ENCODE assay signal across 8 cellular contexts in the genomic region with DNA sequence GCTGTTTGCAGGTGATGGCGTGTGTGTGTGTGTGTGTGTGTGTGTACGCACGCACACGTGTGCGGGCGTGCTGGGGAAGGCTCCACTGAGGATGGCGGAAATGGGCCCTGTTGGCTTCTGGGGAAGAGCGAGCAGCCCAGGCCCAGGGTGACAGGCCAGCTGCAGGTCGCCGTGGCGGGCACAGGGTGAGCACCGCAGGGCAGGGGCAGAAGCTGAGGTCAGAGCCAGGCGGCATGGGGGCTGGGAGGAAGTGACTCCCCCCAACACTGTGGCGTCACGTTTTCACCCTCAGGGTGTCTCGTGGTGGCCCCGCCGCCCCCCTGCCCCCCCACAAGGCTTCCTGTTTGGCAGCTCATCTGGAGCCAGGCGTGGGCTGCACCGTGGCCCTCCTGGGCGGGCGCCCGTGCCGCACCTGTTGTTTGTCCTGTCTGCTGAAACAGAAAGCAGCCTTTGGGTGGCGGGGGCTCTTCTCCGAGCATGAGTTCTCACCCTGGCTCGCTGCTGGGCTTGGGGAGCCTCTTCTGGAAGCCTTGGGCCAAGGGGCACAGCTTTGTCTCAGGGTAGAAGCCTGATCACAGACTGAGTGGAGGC. TPM values are rescaled to one million over a fixed set of nuclear protein-coding genes. Genes with fewer than 3 reads are reported as not detected.
DNase-seq lines count a peak whose midpoint lies in the region; ATAC-seq and TF ChIP-seq lines count a peak whose summit lies in the region.

No MANE protein-coding gene starts in this region.

- H3F3A ChIP-seq in Loucy (ENCODE audit: low read depth): 0 out of 2 replicates have a peak, but pooled peaks cover 3% of the 10 kb centered on the region

- H3K4me2 ChIP-seq in Loucy (ENCODE audit: low read depth, low read length, poor library complexity, severe bottlenecking): peak overlapping the region; percentile 86

- no peaks in the 10 kb centered on the region for H3K9me3 ChIP-seq in Loucy (ENCODE audit: insufficient read depth, low read depth, low read length)
- no peaks in the 10 kb centered on the region for H3K9me3 ChIP-seq in right atrium auricular region

- peaks cover 91% of the 10 kb centered on the region for H4K20me1 ChIP-seq in Loucy (ENCODE audit: insufficient read depth, low read length, poor library complexity, severe bottlenecking)

- H3K4me3 ChIP-seq in Loucy (ENCODE audit: low read length, poor library complexity, severe bottlenecking) (peak overlapping the region; percentile 67), right atrium auricular region (peak overlapping the region in 1 of 2 donors; percentile 20)

- DNase-seq in COLO668 (lab: John Stamatoyannopoulos, UW; ENCODE audit: unreplicated experiment) (peak; percentile 95), right atrium auricular region (ENCODE audit: low spot score) (no peak), HK-2 (ENCODE audit: unreplicated experiment) (no peak), NCI-H82 (lab: John Stamatoyannopoulos, UW) (no peak)
- peak; percentile 73 for DNase-seq in activated CD8-positive, alpha-beta memory T cell treated with anti-CD3 and anti-CD28 coated beads, Interleukin-2, amount 50 U/mL, for 24 hours (ENCODE audit: extremely low read depth)
- peak; percentile 67 to 70 for DNase-seq in stimulated activated CD4-positive, alpha-beta T cell treated with anti-CD3 and anti-CD28 coated beads, Interleukin-4, amount 100 ng/mL, for 48 hours (ENCODE audit: low read depth in 2 of 2)

- ATAC-seq in GM21447 (IDR thresholded peaks at IDR 0.05; ENCODE audit: unreplicated experiment): peak; percentile 56

- H3K27me3 ChIP-seq in Loucy (ENCODE audit: insufficient read depth, low read length, poor library complexity, severe bottlenecking) (no peaks in the 10 kb centered on the region), right atrium auricular region (no peaks in the 10 kb centered on the region)

- H2AFZ ChIP-seq in Loucy (ENCODE audit: low read length): no peak overlapping the region

- H3K9ac ChIP-seq in Loucy (ENCODE audit: low read depth, low read length, poor library complexity, severe bottlenecking): peak overlapping the region; percentile 66

- peaks cover 52% of the 10 kb centered on the region; the same call in 1 of the 2 replicates for H3K36me3 ChIP-seq in Loucy (ENCODE audit: insufficient read depth, low read length)
- H3K36me3 ChIP-seq in right atrium auricular region: peaks cover 69% of the 10 kb centered on the region

- H3K79me2 ChIP-seq in Loucy (ENCODE audit: insufficient read depth, low read length): peaks cover 100% of the 10 kb centered on the region

- H3K4me1 ChIP-seq in Loucy (ENCODE audit: insufficient read depth, low read length, poor library complexity, severe bottlenecking): peaks cover 46% of the 10 kb centered on the region
- peaks cover 0 to 94% of the 10 kb centered on the region in 2 donors for H3K4me1 ChIP-seq in right atrium auricular region

- H3K9me2 ChIP-seq in Loucy (replicated peaks; ENCODE audit: low read depth, low read length): no peaks in the 10 kb centered on the region

- no peak for TF ChIP-seq CTCF in Loucy (conservative IDR thresholded peaks at IDR 0.05; ENCODE audit: low read length)
- TF ChIP-seq CTCF in right atrium auricular region (IDR thresholded peaks at IDR 0.05): no peak

- peak overlapping the region; percentile 61 to 92 for H3K27ac ChIP-seq in right atrium auricular region

RNA-seq across cellular contexts. Expression of gene RBM38, which starts 7.1 kb away (rescaled TPM):
- total RNA-seq in right atrium auricular region: 100 to 1,000 TPM; 127 to 151 TPM

RNA-seq across cellular contexts. Expression of gene RAE1, which starts 47.3 kb away (rescaled TPM):
- 10 to 100 TPM; 11.6 to 11.8 TPM for total RNA-seq in right atrium auricular region

Comparison
In these comparisons a context has a peak if more than half of its experiments do, and no peak if none do; other contexts are left out.
1. DNase-seq: peak in COLO668 (single experiment), activated CD8-positive, alpha-beta memory T cell treated with anti-CD3 and anti-CD28 coated beads, Interleukin-2, amount 50 U/mL, for 24 hours (single experiment) and stimulated activated CD4-positive, alpha-beta T cell treated with anti-CD3 and anti-CD28 coated beads, Interleukin-4, amount 100 ng/mL, for 48 hours (2 of 2); none in right atrium auricular region (single experiment), HK-2 (single experiment) and NCI-H82 (single experiment).